ENCODE assay signal across 30 cellular contexts in the genomic region with DNA sequence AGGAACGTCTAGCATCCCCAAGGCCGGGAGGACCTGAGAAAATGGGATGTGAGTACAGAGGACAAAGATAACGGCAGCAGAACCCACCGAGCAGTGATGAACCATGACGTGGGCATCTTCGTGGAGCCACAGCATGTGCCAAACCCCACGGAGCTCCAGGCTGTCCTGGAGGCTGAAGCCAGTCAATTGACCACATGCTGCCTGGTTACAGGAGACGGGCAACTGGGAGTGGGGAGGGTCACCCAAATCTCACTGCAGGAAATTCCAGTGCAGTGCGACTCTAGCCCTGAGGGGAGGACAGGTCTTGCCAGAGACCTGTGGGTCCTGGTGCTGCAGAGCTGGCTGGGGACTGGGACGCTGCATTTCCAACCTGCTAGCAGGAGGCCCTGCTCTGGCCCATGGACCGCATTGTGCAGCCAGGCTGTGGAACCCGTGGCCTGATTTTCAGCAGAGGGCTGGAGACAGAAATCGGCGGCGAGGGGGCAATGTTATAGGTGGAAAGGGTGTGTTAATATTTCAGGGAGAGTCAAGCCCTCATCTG. TPM values are rescaled to one million over a fixed set of nuclear protein-coding genes. Genes with fewer than 3 reads are reported as not detected.
"Had no signal": no experiment of that assay in that cellular context is flagged by ENCODE, and none has a peak within 500 bp of the region (broad histone marks: within the 10 kb centered on the region; RNA-seq: fewer than 3 reads in every experiment).

No MANE protein-coding gene starts in this region.

- H3K9me3 Mint-ChIP-seq: activated T-cell treated with anti-CD3 and anti-CD28 coated beads, Interleukin-2, amount 50 U/mL, for 24 hours; immature natural killer cell; natural killer cell treated with Interleukin-12 subunit alpha and Interleukin-12 subunit beta and Interleukin-15 and Interleukin-18, amount 100 ng/mL, for 72 hours; stimulated activated naive B cell treated with anti-CD40 and anti-IgM and Interleukin-4, amounts not matched to agents 10 μg/mL and 1 μg/mL and 100 μg/mL, for 72 hours had no signal

- DNase-seq: activated CD4-positive, alpha-beta T cell treated with anti-CD3 and anti-CD28 coated beads for 36 hours; activated CD4-positive, CD25-positive, alpha-beta regulatory T cell; activated CD8-positive, alpha-beta memory T cell treated with anti-CD3 and anti-CD28 coated beads, Interleukin-2, amount 50 U/mL, for 4 hours; activated gamma-delta T cell; activated naive CD4-positive, alpha-beta T cell treated with anti-CD3 and anti-CD28 coated beads, Interleukin-2, amount 50 U/mL, for 16 hours; activated T-cell treated with anti-CD3 and anti-CD28 coated beads, Interleukin-2, amount 50 U/mL, for 24 hours; amniotic stem cell; caudate nucleus; cortex of kidney; endodermal cell; foreskin keratinocyte; hypothalamus; immature natural killer cell; kidney glomerular epithelial cell; left lung; mesendoderm; mucosa of descending colon; stimulated activated CD4-positive, alpha-beta T cell treated with anti-CD3 and anti-CD28 coated beads, Interleukin-1b, Interleukin-23, amount 100 ng/mL, for 48 hours; stimulated activated CD4-positive, alpha-beta T cell treated with anti-CD3 and anti-CD28 coated beads, Interleukin-4, amount 100 ng/mL, for 4 hours; stimulated activated CD8-positive, alpha-beta memory T cell treated with anti-CD3 and anti-CD28 coated beads, Interleukin-4, amount 100 ng/mL, for 48 hours; stimulated activated naive B cell treated with anti-CD40 and anti-IgM and Interleukin-4, amounts not matched to agents 10 μg/mL and 1 μg/mL and 100 μg/mL, for 72 hours had no signal

- H3K36me3 Mint-ChIP-seq: immature natural killer cell; natural killer cell treated with Interleukin-12 subunit alpha and Interleukin-12 subunit beta and Interleukin-15 and Interleukin-18, amount 100 ng/mL, for 72 hours had no signal

- H3K36me3 ChIP-seq: esophagus muscularis mucosa, heart left ventricle, left lung, tibial nerve had no signal

- H3K4me3 ChIP-seq: esophagus muscularis mucosa, heart left ventricle, left lung, lung, mucosa of descending colon, smooth muscle cell, tibial nerve had no signal

- ATAC-seq: activated CD4-positive, alpha-beta T cell treated with anti-CD3 and anti-CD28 coated beads for 36 hours; foreskin keratinocyte; heart left ventricle; left lung; mucosa of descending colon; natural killer cell treated with Interleukin-12 subunit alpha and Interleukin-12 subunit beta and Interleukin-15 and Interleukin-18, amount 100 ng/mL, for 72 hours; stimulated activated naive B cell treated with anti-CD40 and anti-IgM and Interleukin-4, amounts not matched to agents 10 μg/mL and 1 μg/mL and 100 μg/mL, for 72 hours had no signal

- H3K4me1 ChIP-seq: foreskin keratinocyte had no signal

- H3K27me3 ChIP-seq: foreskin keratinocyte had no signal

- H3K4me3 Mint-ChIP-seq: activated CD4-positive, alpha-beta T cell treated with anti-CD3 and anti-CD28 coated beads for 36 hours; activated T-cell treated with anti-CD3 and anti-CD28 coated beads, Interleukin-2, amount 50 U/mL, for 24 hours; endodermal cell; immature natural killer cell; natural killer cell treated with Interleukin-12 subunit alpha and Interleukin-12 subunit beta and Interleukin-15 and Interleukin-18, amount 100 ng/mL, for 72 hours; stimulated activated naive B cell treated with anti-CD40 and anti-IgM and Interleukin-4, amounts not matched to agents 10 μg/mL and 1 μg/mL and 100 μg/mL, for 72 hours had no signal

- H3K9me3 ChIP-seq: esophagus muscularis mucosa, heart left ventricle, left lung, mucosa of descending colon, tibial nerve had no signal

- H3K4me1 Mint-ChIP-seq: activated CD4-positive, alpha-beta T cell treated with anti-CD3 and anti-CD28 coated beads for 36 hours had no signal

- H3K4me2 ChIP-seq: smooth muscle cell had no signal

- H3K27ac ChIP-seq: esophagus muscularis mucosa, foreskin keratinocyte, heart left ventricle, left lung, tibial nerve had no signal

- H3K27ac Mint-ChIP-seq: activated CD4-positive, alpha-beta T cell treated with anti-CD3 and anti-CD28 coated beads for 36 hours; activated T-cell treated with anti-CD3 and anti-CD28 coated beads, Interleukin-2, amount 50 U/mL, for 24 hours; endodermal cell; immature natural killer cell; natural killer cell treated with Interleukin-12 subunit alpha and Interleukin-12 subunit beta and Interleukin-15 and Interleukin-18, amount 100 ng/mL, for 72 hours; stimulated activated naive B cell treated with anti-CD40 and anti-IgM and Interleukin-4, amounts not matched to agents 10 μg/mL and 1 μg/mL and 100 μg/mL, for 72 hours had no signal

RNA-seq across cellular contexts. Expression of a gene that starts 3.2 kb away (rescaled TPM):
- total RNA-seq: activated CD8-positive, alpha-beta memory T cell treated with anti-CD3 and anti-CD28 coated beads for 36 hours; myocyte; natural killer cell treated with Interleukin-12 subunit alpha and Interleukin-12 subunit beta and Interleukin-15 and Interleukin-18, amount 100 ng/mL, for 72 hours; T-helper 1 cell treated with Interleukin-12 subunit alpha and Interleukin-12 subunit beta and Interleukin-4 antibody, amounts not matched to agents 30 ng/mL and 1 ng/mL, for 36 hours had no signal
